ENCODE assay signal across 27 cellular contexts in the genomic region with DNA sequence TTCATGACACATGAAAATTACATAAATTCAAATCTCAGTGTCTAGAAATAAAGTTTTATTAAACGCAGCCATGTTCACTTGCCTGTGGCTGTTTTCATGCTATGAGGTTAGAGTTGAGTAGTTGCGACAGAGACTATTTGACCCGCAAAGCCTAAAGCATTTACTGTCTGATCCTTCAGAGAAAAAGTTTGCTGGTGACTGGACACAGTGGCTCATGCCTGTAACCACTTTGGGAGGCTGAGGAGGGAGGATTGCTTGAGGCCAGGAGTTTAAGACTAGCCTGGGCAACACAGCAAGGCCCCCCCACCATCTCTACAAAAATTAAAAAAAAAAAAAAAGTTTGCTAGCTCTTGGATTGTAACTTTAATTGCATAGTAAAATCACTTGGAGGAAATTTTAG. TPM values are rescaled to one million over a fixed set of nuclear protein-coding genes. Genes with fewer than 3 reads are reported as not detected.
"Had no signal": no experiment of that assay in that cellular context is flagged by ENCODE, and none has a peak within 500 bp of the region (broad histone marks: within the 10 kb centered on the region; RNA-seq: fewer than 3 reads in every experiment).

No MANE protein-coding gene starts in this region.

- H3K9me3 ChIP-seq: Peyer's patch, SJSA1, SK-N-SH had no signal

- DNase-seq: activated CD4-positive, alpha-beta memory T cell treated with anti-CD3 and anti-CD28 coated beads for 36 hours; activated CD4-positive, alpha-beta T cell treated with anti-CD3 and anti-CD28 coated beads, Interleukin-2, amount 10 ng/mL, durations not matched to agents 24 days and 14 days; activated CD8-positive, alpha-beta memory T cell treated with anti-CD3 and anti-CD28 coated beads, Interleukin-2, amount 50 U/mL, for 4 hours; activated effector memory CD4-positive, alpha-beta T cell treated with Interleukin-2 at 50 U/mL for 16 hours; activated naive CD4-positive, alpha-beta T cell treated with anti-CD3 and anti-CD28 coated beads, Interleukin-2, amount 10 ng/mL, durations not matched to agents 7 days and 5 days; activated naive CD8-positive, alpha-beta T cell treated with anti-CD3 and anti-CD28 coated beads, Interleukin-2, amount 50 U/mL, for 24 hours; activated T-cell treated with anti-CD3 and anti-CD28 coated beads for 4 hours; activated T-cell treated with anti-CD3 and anti-CD28 coated beads, Interleukin-2, amount 50 U/mL, for 4 hours; aorta; brain microvascular endothelial cell; central memory CD4-positive, alpha-beta T cell; NCI-H187; NCI-H2029 treated with DMSO at 0.1 percent for 48 hours; NCI-H2107; NCI-H2171; NCI-H510A; NCI-H526; NK-92 treated with Interleukin-12 subunit alpha and Interleukin-12 subunit beta, amount 100 ng/mL, for 24 hours; Peyer's patch; RPMI8226; SK-N-SH; T-helper 17 cell had no signal

- ATAC-seq: activated naive CD8-positive, alpha-beta T cell treated with anti-CD3 and anti-CD28 coated beads, Interleukin-2, amount 50 U/mL, for 24 hours; activated T-cell treated with anti-CD3 and anti-CD28 coated beads, Interleukin-2, amount 50 U/mL, for 4 hours; T-helper 17 cell had no signal

- H3K4me2 ChIP-seq: SK-N-SH had no signal

- H3K36me3 ChIP-seq: brain microvascular endothelial cell, Peyer's patch, SJSA1 had no signal

- H3K4me3 ChIP-seq: Peyer's patch, SJSA1 had no signal

- H3K9ac ChIP-seq: SK-N-SH had no signal

- H3K27me3 ChIP-seq: brain microvascular endothelial cell, Peyer's patch, SJSA1 had no signal

- H3K4me1 ChIP-seq: Peyer's patch, SJSA1 had no signal

- H3K27ac ChIP-seq: brain microvascular endothelial cell, Peyer's patch, SJSA1 had no signal

RNA-seq across cellular contexts. Expression of a gene that starts 9.2 kb away (rescaled TPM):
- total RNA-seq: activated CD4-positive, alpha-beta memory T cell treated with anti-CD3 and anti-CD28 coated beads for 36 hours; activated CD4-positive, alpha-beta T cell treated with anti-CD3 and anti-CD28 coated beads, Interleukin-2, amount 10 ng/mL, durations not matched to agents 24 days and 14 days; activated T-cell treated with anti-CD3 and anti-CD28 coated beads, Interleukin-2, amount 50 U/mL, for 4 hours; activated T-helper 1 cell treated with anti-CD3 and anti-CD28 coated beads, Interleukin-12 subunit alpha, Interleukin-12 subunit beta, Interleukin-2, Interleukin-4 antibody, amounts not matched to agents 30 ng/mL and 10 ng/mL and 1 ng/mL, durations not matched to agents 14 hours and 24 hours and 36 hours; aorta; cerebellum; M059J; PC-3; Peyer's patch; SJSA1; T-helper 17 cell had no signal
- polyA plus RNA-seq: aorta, SK-N-SH had no signal
